Comparison of ENCODE assay signal across 19 cellular contexts in the genomic region with DNA sequence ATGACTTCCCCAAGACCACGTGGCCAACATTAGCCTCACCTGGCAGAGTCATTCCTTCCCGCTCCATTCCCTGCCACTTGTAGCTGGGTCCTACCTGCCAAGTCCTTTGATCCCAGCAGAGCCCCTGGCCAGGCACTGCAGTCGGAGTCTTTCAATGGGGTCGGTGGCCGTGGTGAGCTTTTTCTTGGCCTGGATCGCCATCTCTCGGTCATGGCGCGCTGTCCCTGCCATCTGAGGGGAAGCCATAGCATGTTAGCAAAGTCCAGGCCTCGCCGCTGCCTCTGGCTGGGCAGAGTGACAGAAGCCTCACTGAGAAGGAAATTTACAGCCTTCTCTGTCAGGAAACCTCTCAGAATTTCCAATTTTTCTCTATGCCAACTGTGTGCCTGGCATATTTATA. TPM values are rescaled to one million over a fixed set of nuclear protein-coding genes. Genes with fewer than 3 reads are reported as not detected.
DNase-seq lines count a peak whose midpoint lies in the region; ATAC-seq and TF ChIP-seq lines count a peak whose summit lies in the region.
"Had no signal": no experiment of that assay in that cellular context is flagged by ENCODE, and none has a peak within 500 bp of the region (broad histone marks: within the 10 kb centered on the region; RNA-seq: fewer than 3 reads in every experiment).

No MANE protein-coding gene starts in this region.

- no peaks in the 10 kb centered on the region for H3K36me3 Mint-ChIP-seq in natural killer cell treated with Interleukin-12 subunit alpha and Interleukin-12 subunit beta and Interleukin-15 and Interleukin-18, amount 100 ng/mL, for 72 hours
- H3K36me3 Mint-ChIP-seq: stimulated activated effector memory CD8-positive, alpha-beta T cell treated with anti-CD3 and anti-CD28 coated beads, Interleukin-12 subunit alpha, Interleukin-12 subunit beta, amount 100 ng/mL, for 72 hours had no signal

- peaks cover 64% of the 10 kb centered on the region for H3K4me1 Mint-ChIP-seq in stimulated activated naive CD8-positive, alpha-beta T cell treated with anti-CD3 and anti-CD28 coated beads, Interleukin-15, amount 100 ng/mL, for 72 hours
- peaks cover 13 to 25% of the 10 kb centered on the region in 2 donors for H3K4me1 Mint-ChIP-seq in natural killer cell treated with Interleukin-12 subunit alpha and Interleukin-12 subunit beta and Interleukin-15 and Interleukin-18, amount 100 ng/mL, for 72 hours (ENCODE audit: low read depth in 2 of 2)

- TF ChIP-seq CTCF in AG10803 (conservative IDR thresholded peaks at IDR 0.05; ENCODE audit: low read length), result peak; percentile 22
- TF ChIP-seq CTCF in WERI-Rb-1 (IDR thresholded peaks at IDR 0.05; ENCODE audit: low read depth, low read length), result 0 out of 2 replicates have a peak, but pooled peaks have one; percentile 32

- H3K27me3 ChIP-seq in H7 (ENCODE audit: control insufficient read depth, insufficient read depth, low read length) (peaks cover 15% of the 10 kb centered on the region), WERI-Rb-1 (ENCODE audit: insufficient read depth, low read depth, severe bottlenecking) (peaks cover 69% of the 10 kb centered on the region)

- peak overlapping the region in 1 of 2 donors; percentile 60 for H3K27ac Mint-ChIP-seq in stimulated activated naive CD8-positive, alpha-beta T cell treated with anti-CD3 and anti-CD28 coated beads, Interleukin-15, amount 100 ng/mL, for 72 hours
- H3K27ac Mint-ChIP-seq in natural killer cell treated with Interleukin-12 subunit alpha and Interleukin-12 subunit beta and Interleukin-15 and Interleukin-18, amount 100 ng/mL, for 72 hours, result no peak overlapping the region
- H3K27ac Mint-ChIP-seq: activated CD4-positive, alpha-beta memory T cell treated with anti-CD3 and anti-CD28 coated beads, Interleukin-2, amount 10 ng/mL, durations not matched to agents 7 days and 5 days; stimulated activated effector memory CD8-positive, alpha-beta T cell treated with anti-CD3 and anti-CD28 coated beads, Interleukin-12 subunit alpha, Interleukin-12 subunit beta, amount 100 ng/mL, for 72 hours had no signal

- H3K27ac ChIP-seq in WERI-Rb-1, result no peak overlapping the region
- H3K27ac ChIP-seq: body of pancreas had no signal

- peaks cover 19 to 23% of the 10 kb centered on the region in 2 donors for H3K9me3 Mint-ChIP-seq in stimulated activated naive CD8-positive, alpha-beta T cell treated with anti-CD3 and anti-CD28 coated beads, Interleukin-15, amount 100 ng/mL, for 72 hours
- no peaks in the 10 kb centered on the region for H3K9me3 Mint-ChIP-seq in natural killer cell treated with Interleukin-12 subunit alpha and Interleukin-12 subunit beta and Interleukin-15 and Interleukin-18, amount 100 ng/mL, for 72 hours

- DNase-seq in AG10803 (ENCODE audit: low read depth) (no peak), H7 (peak; percentile 34), WERI-Rb-1 (peak; percentile 26), islet precursor cell (peak; percentile 74)
- no peak for DNase-seq in stimulated activated naive CD8-positive, alpha-beta T cell treated with anti-CD3 and anti-CD28 coated beads, Interleukin-15, amount 100 ng/mL, for 72 hours
- no peak for DNase-seq in natural killer cell treated with Interleukin-12 subunit alpha and Interleukin-12 subunit beta and Interleukin-15 and Interleukin-18, amount 100 ng/mL, for 72 hours (ENCODE audit: low spot score)
- DNase-seq: activated CD4-positive, alpha-beta memory T cell treated with anti-CD3 and anti-CD28 coated beads, Interleukin-2, amount 10 ng/mL, durations not matched to agents 7 days and 5 days; AML-193; body of pancreas; DMS79 treated with DMSO at 0.1 percent for 48 hours; NCI-H345; stimulated activated CD4-positive, alpha-beta T cell treated with anti-CD3 and anti-CD28 coated beads, Interleukin-4, amount 100 ng/mL, for 24 hours had no signal

- H3K36me3 ChIP-seq in H7 (replicated peaks; ENCODE audit: control insufficient read depth, insufficient read depth, low read length) (no peaks in the 10 kb centered on the region), WERI-Rb-1 (no peaks in the 10 kb centered on the region)
- H3K36me3 ChIP-seq: HAP-1 had no signal

- no peak overlapping the region for H3K4me3 ChIP-seq in AG10803 (ENCODE audit: low read length)
- no peak overlapping the region for H3K4me3 ChIP-seq in H7 (ENCODE audit: insufficient read depth, low read depth, low read length)
- H3K4me3 ChIP-seq in WERI-Rb-1 (ENCODE audit: low read depth, low read length), result no peak overlapping the region
- H3K4me3 ChIP-seq: body of pancreas, HAP-1 had no signal

- no peaks in the 10 kb centered on the region for H3K9me3 ChIP-seq in WERI-Rb-1 (ENCODE audit: severe bottlenecking)
- H3K9me3 ChIP-seq: HAP-1 had no signal

- ATAC-seq in stimulated activated naive CD8-positive, alpha-beta T cell treated with anti-CD3 and anti-CD28 coated beads, Interleukin-15, amount 100 ng/mL, for 72 hours, result no peak
- no peak for ATAC-seq in natural killer cell treated with Interleukin-12 subunit alpha and Interleukin-12 subunit beta and Interleukin-15 and Interleukin-18, amount 100 ng/mL, for 72 hours
- no peak for ATAC-seq in GM19324 (IDR thresholded peaks at IDR 0.05; ENCODE audit: low FRiP score, unreplicated experiment)
- no peak for ATAC-seq in HG02885 (IDR thresholded peaks at IDR 0.05; ENCODE audit: poor library complexity, unreplicated experiment)
- ATAC-seq: activated T-helper 17 cell treated with anti-CD3 and anti-CD28 coated beads, Interleukin-2, amount 50 U/mL, for 72 hours; body of pancreas; Right ventricle myocardium inferior; stimulated activated effector memory CD8-positive, alpha-beta T cell treated with anti-CD3 and anti-CD28 coated beads, Interleukin-12 subunit alpha, Interleukin-12 subunit beta, amount 100 ng/mL, for 72 hours had no signal

- H3K4me3 Mint-ChIP-seq in stimulated activated naive CD8-positive, alpha-beta T cell treated with anti-CD3 and anti-CD28 coated beads, Interleukin-15, amount 100 ng/mL, for 72 hours, result no peak overlapping the region
- H3K4me3 Mint-ChIP-seq in natural killer cell treated with Interleukin-12 subunit alpha and Interleukin-12 subunit beta and Interleukin-15 and Interleukin-18, amount 100 ng/mL, for 72 hours, result no peak overlapping the region
- H3K4me3 Mint-ChIP-seq: activated CD4-positive, alpha-beta memory T cell treated with anti-CD3 and anti-CD28 coated beads, Interleukin-2, amount 10 ng/mL, durations not matched to agents 7 days and 5 days; activated T-helper 17 cell treated with anti-CD3 and anti-CD28 coated beads, Interleukin-2, amount 50 U/mL, for 72 hours; stimulated activated effector memory CD8-positive, alpha-beta T cell treated with anti-CD3 and anti-CD28 coated beads, Interleukin-12 subunit alpha, Interleukin-12 subunit beta, amount 100 ng/mL, for 72 hours had no signal

- H3K27me3 Mint-ChIP-seq in stimulated activated naive CD8-positive, alpha-beta T cell treated with anti-CD3 and anti-CD28 coated beads, Interleukin-15, amount 100 ng/mL, for 72 hours, result no peaks in the 10 kb centered on the region
- peaks cover 23 to 28% of the 10 kb centered on the region in 2 donors for H3K27me3 Mint-ChIP-seq in natural killer cell treated with Interleukin-12 subunit alpha and Interleukin-12 subunit beta and Interleukin-15 and Interleukin-18, amount 100 ng/mL, for 72 hours
- H3K27me3 Mint-ChIP-seq: activated T-helper 17 cell treated with anti-CD3 and anti-CD28 coated beads, Interleukin-2, amount 50 U/mL, for 72 hours had no signal

RNA-seq across cellular contexts. Expression of a gene that starts 17.5 kb away (rescaled TPM):
- not detected in 2 replicates for total RNA-seq in H7 (2014; rRNA removed; shearing (Covaris generic))
- not detected for total RNA-seq in natural killer cell treated with Interleukin-12 subunit alpha and Interleukin-12 subunit beta and Interleukin-15 and Interleukin-18, amount 100 ng/mL, for 72 hours
- total RNA-seq: activated CD4-positive, alpha-beta memory T cell treated with anti-CD3 and anti-CD28 coated beads, Interleukin-2, amount 10 ng/mL, durations not matched to agents 7 days and 5 days; body of pancreas; renal cortical epithelial cell; Right ventricle myocardium inferior had no signal

Comparison
In these comparisons a context has a peak if more than half of its experiments do, and no peak if none do; other contexts are left out.
1. DNase-seq: peak in H7 (single experiment), WERI-Rb-1 (single experiment) and islet precursor cell (single experiment); none in AG10803 (single experiment), stimulated activated naive CD8-positive, alpha-beta T cell treated with anti-CD3 and anti-CD28 coated beads, Interleukin-15, amount 100 ng/mL, for 72 hours (0 of 2) and natural killer cell treated with Interleukin-12 subunit alpha and Interleukin-12 subunit beta and Interleukin-15 and Interleukin-18, amount 100 ng/mL, for 72 hours (single experiment).